34 cellular contexts compared by ENCODE assay signal in genomic region chr1:99754697-99755096, GRCh38.
"Had no signal": no experiment of that assay in that cellular context is flagged by ENCODE, and none has a peak within 500 bp of the region (broad histone marks: within the 10 kb centered on the region; RNA-seq: fewer than 3 reads in every experiment).

No MANE protein-coding gene starts in this region.

- H3K4me3 ChIP-seq: MG63 had no signal

- H3K27me3 ChIP-seq: MG63 had no signal

- H3K36me3 ChIP-seq: MG63 had no signal

- DNase-seq: Karpas-422, Kasumi-1, MG63, MM.1S, MV-4-11, NCI-H1048, NCI-H1092, NCI-H1092 treated with DMSO at 0.1 percent for 48 hours, NCI-H1105, NCI-H1105 treated with DMSO at 0.1 percent for 48 hours, NCI-H1417, NCI-H1417 treated with DMSO at 0.1 percent for 48 hours, NCI-H1436, NCI-H1436 treated with DMSO at 0.1 percent for 48 hours, NCI-H146, NCI-H1694, NCI-H1694 treated with DMSO at 0.1 percent for 48 hours, NCI-H187, NCI-H187 treated with DMSO at 0.1 percent for 48 hours, NCI-H1930, NCI-H2029, NCI-H2029 treated with DMSO at 0.1 percent for 48 hours, NCI-H2081, NCI-H2081 treated with DMSO at 0.1 percent for 48 hours, NCI-H2107, NCI-H2171, NCI-H2171 treated with DMSO at 0.1 percent for 48 hours, NCI-H2227 treated with DMSO at 0.1 percent for 48 hours, NCI-H226, NCI-H345, NCI-H446, NCI-H446 treated with DMSO at 0.1 percent for 48 hours, NCI-H510A, NCI-H510A treated with DMSO at 0.1 percent for 48 hours had no signal
